Comparison of ENCODE assay signal across 8 cellular contexts in the genomic region with DNA sequence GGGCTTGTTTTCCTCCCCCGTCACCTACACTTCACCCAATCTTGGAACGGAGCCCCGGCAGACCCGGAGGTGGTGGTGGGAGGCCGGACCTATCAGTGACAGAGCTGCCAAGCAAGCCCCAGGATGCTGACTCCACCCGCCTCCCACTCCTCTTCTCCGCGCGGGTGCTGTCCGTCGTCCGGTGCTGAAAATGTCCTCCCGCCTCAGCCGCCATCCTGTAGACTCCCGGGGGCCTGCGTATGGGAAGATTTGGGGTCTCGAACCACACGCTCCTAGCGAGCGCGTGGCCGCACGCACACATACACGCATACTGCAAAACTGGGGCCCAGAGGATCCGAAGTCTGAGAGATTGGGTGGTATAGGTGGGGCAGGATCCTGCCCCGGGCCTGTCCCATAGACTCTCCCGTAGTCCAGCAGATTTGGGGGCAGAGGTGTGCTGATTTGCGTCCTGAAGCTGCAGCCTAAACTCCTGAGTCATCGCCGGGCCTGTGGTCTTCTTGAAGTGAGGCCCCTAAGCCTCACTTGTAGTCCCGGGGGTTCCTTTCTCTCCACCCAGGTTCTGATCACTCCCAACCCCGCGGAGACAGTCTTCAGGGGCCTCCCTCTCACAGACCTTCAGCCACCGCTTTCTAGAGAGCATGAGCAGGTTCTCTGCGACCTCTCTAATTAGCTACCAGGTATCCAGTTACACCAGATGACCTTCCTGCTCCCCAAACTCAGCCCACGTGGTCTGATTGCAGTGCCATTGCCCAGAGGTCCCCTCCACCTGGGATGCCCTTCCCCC. TPM values are rescaled to one million over a fixed set of nuclear protein-coding genes. Genes with fewer than 3 reads are reported as not detected.
DNase-seq lines count a peak whose midpoint lies in the region; ATAC-seq, FAIRE-seq and TF ChIP-seq lines count a peak whose summit lies in the region.

No MANE protein-coding gene starts in this region.

- ATAC-seq in GM18868 (IDR thresholded peaks at IDR 0.05; ENCODE audit: unreplicated experiment) (peak; percentile 42), HG03135 (IDR thresholded peaks at IDR 0.05; ENCODE audit: unreplicated experiment) (peak; percentile 39), SK-N-SH treated with all-trans-retinoic acid at 6 μM for 48 hours (peak; percentile 60)

- peak overlapping the region; percentile 85 for H3K27ac ChIP-seq in ACC112 (ENCODE audit: low read depth, low read length)
- H3K27ac ChIP-seq in astrocyte (ENCODE audit: low read depth, low read length), result peak overlapping the region; percentile 97

- H3K27me3 ChIP-seq in ACC112 (ENCODE audit: insufficient read depth, low read length) (peaks cover 27% of the 10 kb centered on the region), astrocyte (ENCODE audit: insufficient read depth, low read length) (peaks cover 22% of the 10 kb centered on the region)

- FAIRE-seq in astrocyte (lab: Jason Lieb, UNC), result no peak

- H3K9ac ChIP-seq in astrocyte (ENCODE audit: low read length), result peak overlapping the region; percentile 94

- peaks cover 15% of the 10 kb centered on the region for H3K4me1 ChIP-seq in ACC112 (ENCODE audit: control insufficient read depth, insufficient read depth, low read length, unreplicated experiment)
- peaks cover 22% of the 10 kb centered on the region for H3K4me1 ChIP-seq in astrocyte (ENCODE audit: insufficient read depth, low read length)

- peak overlapping the region; percentile 97 for H3K27ac Mint-ChIP-seq in astrocyte (ENCODE audit: unreplicated experiment)

- peaks cover 6% of the 10 kb centered on the region for H3K36me3 Mint-ChIP-seq in astrocyte (ENCODE audit: low read depth, unreplicated experiment)

- peaks cover 24% of the 10 kb centered on the region for H4K20me1 ChIP-seq in astrocyte (ENCODE audit: insufficient read depth, low read length)

- DNase-seq in astrocyte (ENCODE audit: low read depth), result no peak
- DNase-seq in stimulated activated CD4-positive, alpha-beta T cell treated with anti-CD3 and anti-CD28 coated beads, Interleukin-12 subunit alpha, Interleukin-12 subunit beta, amount 100 ng/mL, for 4 hours, result peak; percentile 79
- DNase-seq in cerebellum (ENCODE audit: low spot score), result no peak

- peak overlapping the region; percentile 90 for H3K4me3 Mint-ChIP-seq in astrocyte (ENCODE audit: unreplicated experiment)

- H2AFZ ChIP-seq in ACC112 (ENCODE audit: low read length, unreplicated experiment) (no peak overlapping the region), astrocyte (ENCODE audit: low read depth, low read length) (peak overlapping the region; percentile 69)

- H3K4me3 ChIP-seq in ACC112 (ENCODE audit: low read depth, low read length) (peak overlapping the region; percentile 76), astrocyte (ENCODE audit: insufficient read depth, low read depth, low read length) (peak overlapping the region; percentile 73), iPS-18c (ENCODE audit: insufficient read depth, low read depth, low read length) (peak overlapping the region; percentile 72)

- H3K36me3 ChIP-seq in ACC112 (ENCODE audit: insufficient read depth, low read length), result no peaks in the 10 kb centered on the region
- H3K36me3 ChIP-seq in astrocyte (ENCODE audit: insufficient read depth, low read length), result peaks cover 7% of the 10 kb centered on the region

- peaks cover 22% of the 10 kb centered on the region for H3K27me3 Mint-ChIP-seq in astrocyte (ENCODE audit: low read depth, unreplicated experiment)

- peaks cover 21% of the 10 kb centered on the region for H3K79me2 ChIP-seq in ACC112 (ENCODE audit: control insufficient read depth, insufficient read depth, low read length, unreplicated experiment)
- peaks cover 39% of the 10 kb centered on the region for H3K79me2 ChIP-seq in astrocyte (ENCODE audit: insufficient read depth, low read length)

- peak overlapping the region; percentile 87 for H3K4me2 ChIP-seq in astrocyte (ENCODE audit: low read length)

- H3K9me3 ChIP-seq in astrocyte (ENCODE audit: insufficient read depth, low read depth, low read length), result no peaks in the 10 kb centered on the region
- H3K9me3 ChIP-seq in iPS-18c (ENCODE audit: control insufficient read depth, insufficient read depth, low read length), result peaks cover 2% of the 10 kb centered on the region

- no peak for TF ChIP-seq CTCF in astrocyte (IDR thresholded peaks at IDR 0.05; ENCODE audit: insufficient read depth, low read depth, low read length)

- H3K4me1 Mint-ChIP-seq in astrocyte (ENCODE audit: low read depth, unreplicated experiment), result peaks cover 16% of the 10 kb centered on the region

- H3K9me3 Mint-ChIP-seq in astrocyte (ENCODE audit: unreplicated experiment), result no peaks in the 10 kb centered on the region

TF ChIP-seq in SK-N-SH treated with all-trans-retinoic acid at 6 μM for 48 hours, 23 proteins besides CTCF, POLR2A, EP300 and RAD21:
- peak; percentile 39; the same call in 1 of the 2 replicates for TF ChIP-seq ZFP3 (CRISPR knock-in tag; IDR thresholded peaks at IDR 0.05)
- peak; percentile 88 for TF ChIP-seq CSDC2 (CRISPR knock-in tag; IDR thresholded peaks at IDR 0.05)
- TF ChIP-seq, protein P1, sequence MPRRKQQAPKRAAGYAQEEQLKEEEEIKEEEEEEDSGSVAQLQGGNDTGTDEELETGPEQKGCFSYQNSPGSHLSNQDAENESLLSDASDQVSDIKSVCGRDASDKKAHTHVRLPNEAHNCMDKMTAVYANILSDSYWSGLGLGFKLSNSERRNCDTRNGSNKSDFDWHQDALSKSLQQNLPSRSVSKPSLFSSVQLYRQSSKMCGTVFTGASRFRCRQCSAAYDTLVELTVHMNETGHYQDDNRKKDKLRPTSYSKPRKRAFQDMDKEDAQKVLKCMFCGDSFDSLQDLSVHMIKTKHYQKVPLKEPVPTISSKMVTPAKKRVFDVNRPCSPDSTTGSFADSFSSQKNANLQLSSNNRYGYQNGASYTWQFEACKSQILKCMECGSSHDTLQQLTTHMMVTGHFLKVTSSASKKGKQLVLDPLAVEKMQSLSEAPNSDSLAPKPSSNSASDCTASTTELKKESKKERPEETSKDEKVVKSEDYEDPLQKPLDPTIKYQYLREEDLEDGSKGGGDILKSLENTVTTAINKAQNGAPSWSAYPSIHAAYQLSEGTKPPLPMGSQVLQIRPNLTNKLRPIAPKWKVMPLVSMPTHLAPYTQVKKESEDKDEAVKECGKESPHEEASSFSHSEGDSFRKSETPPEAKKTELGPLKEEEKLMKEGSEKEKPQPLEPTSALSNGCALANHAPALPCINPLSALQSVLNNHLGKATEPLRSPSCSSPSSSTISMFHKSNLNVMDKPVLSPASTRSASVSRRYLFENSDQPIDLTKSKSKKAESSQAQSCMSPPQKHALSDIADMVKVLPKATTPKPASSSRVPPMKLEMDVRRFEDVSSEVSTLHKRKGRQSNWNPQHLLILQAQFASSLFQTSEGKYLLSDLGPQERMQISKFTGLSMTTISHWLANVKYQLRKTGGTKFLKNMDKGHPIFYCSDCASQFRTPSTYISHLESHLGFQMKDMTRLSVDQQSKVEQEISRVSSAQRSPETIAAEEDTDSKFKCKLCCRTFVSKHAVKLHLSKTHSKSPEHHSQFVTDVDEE (CRISPR knock-in tag; IDR thresholded peaks at IDR 0.05), result 0 out of 2 replicates have a peak, but pooled peaks have one; percentile 36
- TF ChIP-seq, protein P2, sequence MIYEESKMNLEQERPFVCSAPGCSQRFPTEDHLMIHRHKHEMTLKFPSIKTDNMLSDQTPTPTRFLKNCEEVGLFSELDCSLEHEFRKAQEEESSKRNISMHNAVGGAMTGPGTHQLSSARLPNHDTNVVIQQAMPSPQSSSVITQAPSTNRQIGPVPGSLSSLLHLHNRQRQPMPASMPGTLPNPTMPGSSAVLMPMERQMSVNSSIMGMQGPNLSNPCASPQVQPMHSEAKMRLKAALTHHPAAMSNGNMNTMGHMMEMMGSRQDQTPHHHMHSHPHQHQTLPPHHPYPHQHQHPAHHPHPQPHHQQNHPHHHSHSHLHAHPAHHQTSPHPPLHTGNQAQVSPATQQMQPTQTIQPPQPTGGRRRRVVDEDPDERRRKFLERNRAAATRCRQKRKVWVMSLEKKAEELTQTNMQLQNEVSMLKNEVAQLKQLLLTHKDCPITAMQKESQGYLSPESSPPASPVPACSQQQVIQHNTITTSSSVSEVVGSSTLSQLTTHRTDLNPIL (CRISPR knock-in tag; IDR thresholded peaks at IDR 0.05; ENCODE audit: low read depth), result no peak

RNA-seq across cellular contexts. Expression of a gene that starts 0.8 kb away (rescaled TPM):
- total RNA-seq in astrocyte (129 and 159 TPM in 2 replicates), cerebellum (28.1 TPM)

RNA-seq across cellular contexts. Expression of a gene that starts 2.0 kb away (rescaled TPM):
- 1.8 and 2.0 TPM in 2 replicates for total RNA-seq in astrocyte
- 6.4 TPM for total RNA-seq in cerebellum

RNA-seq across cellular contexts. Expression of a gene that starts 11.8 kb away (rescaled TPM):
- total RNA-seq in astrocyte (12.2 and 12.3 TPM in 2 replicates), cerebellum (36.8 TPM)

RNA-seq across cellular contexts. Expression of a gene that starts 21.3 kb away (rescaled TPM):
- 109 and 120 TPM in 2 replicates for total RNA-seq in astrocyte
- total RNA-seq in cerebellum, result 25.9 TPM

RNA-seq across cellular contexts. Expression of a gene that starts 27.1 kb away (rescaled TPM):
- total RNA-seq in astrocyte (50.9 and 58.8 TPM in 2 replicates), cerebellum (5.2 TPM)
